1 cellular context compared by ENCODE assay signal in the genomic region with DNA sequence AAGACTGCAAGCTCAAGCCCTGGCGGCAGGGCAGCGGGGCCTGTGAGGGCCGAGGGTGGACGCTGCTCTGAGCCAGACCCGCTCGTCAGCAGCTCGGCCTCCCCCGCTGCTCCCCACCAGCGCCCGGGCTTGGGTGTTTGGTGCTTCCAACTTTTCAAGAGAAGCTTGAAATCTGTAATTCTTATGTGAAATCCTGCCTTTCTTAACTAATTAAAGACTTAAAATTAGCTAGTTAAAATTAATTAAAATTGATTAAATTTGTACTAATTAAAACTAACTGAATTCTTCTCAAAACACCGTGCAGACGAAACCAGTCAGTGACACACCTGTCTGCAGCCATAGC.
TF ChIP-seq lines count a peak whose summit lies in the region.

No MANE protein-coding gene starts in this region.

TF ChIP-seq in HepG2, 621 proteins besides CTCF, POLR2A, EP300 and RAD21:
- TF ChIP-seq NR1H2 (CRISPR knock-in tag; IDR thresholded peaks at IDR 0.05; ENCODE audit: borderline replicate concordance, low read depth) (no peak), ZNF205 (CRISPR knock-in tag; IDR thresholded peaks at IDR 0.05) (no peak), GZF1 (CRISPR knock-in tag; IDR thresholded peaks at IDR 0.05) (0 out of 2 replicates have a peak, but pooled peaks have one; percentile 2), ZNF776 (CRISPR knock-in tag; IDR thresholded peaks at IDR 0.05) (peak; percentile 44; the same call in 1 of the 2 replicates), SRSF1 (optimal IDR thresholded peaks at IDR 0.05; ENCODE audit: low read depth, low read length) (peak; percentile 20), TARDBP (CRISPR knock-in tag; IDR thresholded peaks at IDR 0.05) (0 out of 2 replicates have a peak, but pooled peaks have one; percentile 7), TOE1 (CRISPR knock-in tag; IDR thresholded peaks at IDR 0.05) (0 out of 2 replicates have a peak, but pooled peaks have one; percentile 3), PHF21A (CRISPR knock-in tag; IDR thresholded peaks at IDR 0.05) (peak; percentile 9; the same call in 1 of the 2 replicates), FOXM1 (CRISPR knock-in tag; IDR thresholded peaks at IDR 0.05) (no peak), ZNF317 (CRISPR knock-in tag; IDR thresholded peaks at IDR 0.05) (0 out of 2 replicates have a peak, but pooled peaks have one; percentile 4), SMAD3 (CRISPR knock-in tag; IDR thresholded peaks at IDR 0.05) (no peak), HDAC2 (CRISPR knock-in tag; IDR thresholded peaks at IDR 0.05) (no peak), MTF2 (CRISPR knock-in tag; IDR thresholded peaks at IDR 0.05; ENCODE audit: borderline replicate concordance) (peak; percentile 7; the same call in 1 of the 2 replicates)
- TF ChIP-seq, protein P1, sequence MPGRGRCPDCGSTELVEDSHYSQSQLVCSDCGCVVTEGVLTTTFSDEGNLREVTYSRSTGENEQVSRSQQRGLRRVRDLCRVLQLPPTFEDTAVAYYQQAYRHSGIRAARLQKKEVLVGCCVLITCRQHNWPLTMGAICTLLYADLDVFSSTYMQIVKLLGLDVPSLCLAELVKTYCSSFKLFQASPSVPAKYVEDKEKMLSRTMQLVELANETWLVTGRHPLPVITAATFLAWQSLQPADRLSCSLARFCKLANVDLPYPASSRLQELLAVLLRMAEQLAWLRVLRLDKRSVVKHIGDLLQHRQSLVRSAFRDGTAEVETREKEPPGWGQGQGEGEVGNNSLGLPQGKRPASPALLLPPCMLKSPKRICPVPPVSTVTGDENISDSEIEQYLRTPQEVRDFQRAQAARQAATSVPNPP (CRISPR knock-in tag; IDR thresholded peaks at IDR 0.05), result no peak
- TF ChIP-seq, protein P2, sequence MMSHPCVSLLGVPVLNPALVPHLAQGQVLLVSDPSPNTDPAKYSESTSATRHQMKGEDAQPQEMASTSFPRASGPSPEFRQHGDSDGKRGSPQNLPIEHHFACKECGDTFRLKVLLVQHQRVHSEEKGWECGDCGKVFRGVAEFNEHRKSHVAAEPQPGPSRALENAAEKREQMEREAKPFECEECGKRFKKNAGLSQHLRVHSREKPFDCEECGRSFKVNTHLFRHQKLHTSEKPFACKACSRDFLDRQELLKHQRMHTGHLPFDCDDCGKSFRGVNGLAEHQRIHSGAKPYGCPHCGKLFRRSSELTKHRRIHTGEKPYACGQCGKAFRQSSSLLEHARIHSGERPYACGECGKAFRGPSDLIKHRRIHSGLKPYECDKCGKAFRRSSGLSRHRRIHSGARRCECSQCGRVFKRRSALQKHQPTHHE (CRISPR knock-in tag; IDR thresholded peaks at IDR 0.05; ENCODE audit: borderline replicate concordance), result no peak
- TF ChIP-seq, protein P3, sequence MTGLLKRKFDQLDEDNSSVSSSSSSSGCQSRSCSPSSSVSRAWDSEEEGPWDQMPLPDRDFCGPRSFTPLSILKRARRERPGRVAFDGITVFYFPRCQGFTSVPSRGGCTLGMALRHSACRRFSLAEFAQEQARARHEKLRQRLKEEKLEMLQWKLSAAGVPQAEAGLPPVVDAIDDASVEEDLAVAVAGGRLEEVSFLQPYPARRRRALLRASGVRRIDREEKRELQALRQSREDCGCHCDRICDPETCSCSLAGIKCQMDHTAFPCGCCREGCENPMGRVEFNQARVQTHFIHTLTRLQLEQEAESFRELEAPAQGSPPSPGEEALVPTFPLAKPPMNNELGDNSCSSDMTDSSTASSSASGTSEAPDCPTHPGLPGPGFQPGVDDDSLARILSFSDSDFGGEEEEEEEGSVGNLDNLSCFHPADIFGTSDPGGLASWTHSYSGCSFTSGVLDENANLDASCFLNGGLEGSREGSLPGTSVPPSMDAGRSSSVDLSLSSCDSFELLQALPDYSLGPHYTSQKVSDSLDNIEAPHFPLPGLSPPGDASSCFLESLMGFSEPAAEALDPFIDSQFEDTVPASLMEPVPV (CRISPR knock-in tag; IDR thresholded peaks at IDR 0.05), result 0 out of 2 replicates have a peak, but pooled peaks have one; percentile 2
- TF ChIP-seq, protein P4, sequence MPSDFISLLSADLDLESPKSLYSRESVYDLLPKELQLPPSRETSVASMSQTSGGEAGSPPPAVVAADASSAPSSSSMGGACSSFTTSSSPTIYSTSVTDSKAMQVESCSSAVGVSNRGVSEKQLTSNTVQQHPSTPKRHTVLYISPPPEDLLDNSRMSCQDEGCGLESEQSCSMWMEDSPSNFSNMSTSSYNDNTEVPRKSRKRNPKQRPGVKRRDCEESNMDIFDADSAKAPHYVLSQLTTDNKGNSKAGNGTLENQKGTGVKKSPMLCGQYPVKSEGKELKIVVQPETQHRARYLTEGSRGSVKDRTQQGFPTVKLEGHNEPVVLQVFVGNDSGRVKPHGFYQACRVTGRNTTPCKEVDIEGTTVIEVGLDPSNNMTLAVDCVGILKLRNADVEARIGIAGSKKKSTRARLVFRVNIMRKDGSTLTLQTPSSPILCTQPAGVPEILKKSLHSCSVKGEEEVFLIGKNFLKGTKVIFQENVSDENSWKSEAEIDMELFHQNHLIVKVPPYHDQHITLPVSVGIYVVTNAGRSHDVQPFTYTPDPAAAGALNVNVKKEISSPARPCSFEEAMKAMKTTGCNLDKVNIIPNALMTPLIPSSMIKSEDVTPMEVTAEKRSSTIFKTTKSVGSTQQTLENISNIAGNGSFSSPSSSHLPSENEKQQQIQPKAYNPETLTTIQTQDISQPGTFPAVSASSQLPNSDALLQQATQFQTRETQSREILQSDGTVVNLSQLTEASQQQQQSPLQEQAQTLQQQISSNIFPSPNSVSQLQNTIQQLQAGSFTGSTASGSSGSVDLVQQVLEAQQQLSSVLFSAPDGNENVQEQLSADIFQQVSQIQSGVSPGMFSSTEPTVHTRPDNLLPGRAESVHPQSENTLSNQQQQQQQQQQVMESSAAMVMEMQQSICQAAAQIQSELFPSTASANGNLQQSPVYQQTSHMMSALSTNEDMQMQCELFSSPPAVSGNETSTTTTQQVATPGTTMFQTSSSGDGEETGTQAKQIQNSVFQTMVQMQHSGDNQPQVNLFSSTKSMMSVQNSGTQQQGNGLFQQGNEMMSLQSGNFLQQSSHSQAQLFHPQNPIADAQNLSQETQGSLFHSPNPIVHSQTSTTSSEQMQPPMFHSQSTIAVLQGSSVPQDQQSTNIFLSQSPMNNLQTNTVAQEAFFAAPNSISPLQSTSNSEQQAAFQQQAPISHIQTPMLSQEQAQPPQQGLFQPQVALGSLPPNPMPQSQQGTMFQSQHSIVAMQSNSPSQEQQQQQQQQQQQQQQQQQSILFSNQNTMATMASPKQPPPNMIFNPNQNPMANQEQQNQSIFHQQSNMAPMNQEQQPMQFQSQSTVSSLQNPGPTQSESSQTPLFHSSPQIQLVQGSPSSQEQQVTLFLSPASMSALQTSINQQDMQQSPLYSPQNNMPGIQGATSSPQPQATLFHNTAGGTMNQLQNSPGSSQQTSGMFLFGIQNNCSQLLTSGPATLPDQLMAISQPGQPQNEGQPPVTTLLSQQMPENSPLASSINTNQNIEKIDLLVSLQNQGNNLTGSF (CRISPR knock-in tag; IDR thresholded peaks at IDR 0.05), result no peak
TF ChIP-seq in HepG2: peak in this region for 9.
